Comparison of ENCODE assay signal across 21 cellular contexts in the genomic region with DNA sequence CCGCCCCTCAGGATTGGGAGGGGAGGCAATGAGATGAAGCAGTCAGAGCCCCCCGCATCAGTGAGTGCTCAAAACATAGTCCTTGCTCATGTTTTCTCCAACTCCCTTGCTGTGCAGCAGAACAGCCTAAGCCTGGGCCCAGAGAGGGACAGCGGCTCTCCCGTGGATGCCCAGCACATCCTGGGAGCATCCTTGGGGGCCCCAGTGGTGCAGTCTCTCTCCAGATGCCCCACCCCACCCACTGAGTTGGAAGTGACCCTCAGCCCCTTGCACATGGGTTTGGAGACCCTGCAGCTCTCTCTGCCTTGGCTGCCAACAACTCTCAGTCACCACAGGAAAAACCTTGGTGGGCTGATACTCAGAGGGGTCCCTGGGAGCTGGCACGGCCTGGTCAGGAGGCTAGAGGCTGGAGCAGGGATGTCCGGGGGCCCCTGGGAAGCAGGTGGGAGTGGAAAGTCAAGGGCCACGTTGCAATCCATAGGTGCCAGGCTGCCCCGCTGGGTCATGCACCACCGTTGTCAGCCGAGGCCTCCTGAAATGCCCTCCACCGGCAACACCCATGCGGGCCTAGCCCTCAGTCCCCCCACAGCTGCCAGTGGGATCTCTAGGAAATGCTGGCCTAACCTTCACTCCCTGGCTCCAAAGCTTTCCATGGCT.
"Had no signal": no experiment of that assay in that cellular context is flagged by ENCODE, and none has a peak within 500 bp of the region (broad histone marks: within the 10 kb centered on the region; RNA-seq: fewer than 3 reads in every experiment).

No MANE protein-coding gene starts in this region.

- H3K4me1 ChIP-seq: gastrocnemius medialis, heart left ventricle, parathyroid adenoma, thyroid gland, vagina had no signal

- H3K4me3 Mint-ChIP-seq: activated naive CD4-positive, alpha-beta T cell treated with anti-CD3 and anti-CD28 coated beads for 36 hours; activated naive CD8-positive, alpha-beta T cell treated with anti-CD3 and anti-CD28 coated beads, Interleukin-2, amount 50 U/mL, for 24 hours; activated T-helper 17 cell treated with anti-CD3 and anti-CD28 coated beads, Interleukin-2, amount 50 U/mL, for 72 hours; immature natural killer cell; naive thymus-derived CD4-positive, alpha-beta T cell had no signal

- H3K4me3 ChIP-seq: gastrocnemius medialis, heart left ventricle, thyroid gland, vagina had no signal

- H3K9me3 Mint-ChIP-seq: activated naive CD4-positive, alpha-beta T cell treated with anti-CD3 and anti-CD28 coated beads for 36 hours; activated T-helper 17 cell treated with anti-CD3 and anti-CD28 coated beads, Interleukin-2, amount 50 U/mL, for 72 hours; immature natural killer cell had no signal

- H3K36me3 ChIP-seq: gastrocnemius medialis, heart left ventricle, neutrophil, thyroid gland, vagina had no signal

- H3K27me3 Mint-ChIP-seq: naive thymus-derived CD4-positive, alpha-beta T cell had no signal

- H3K4me1 Mint-ChIP-seq: activated naive CD8-positive, alpha-beta T cell treated with anti-CD3 and anti-CD28 coated beads, Interleukin-2, amount 50 U/mL, for 24 hours; activated T-helper 17 cell treated with anti-CD3 and anti-CD28 coated beads, Interleukin-2, amount 50 U/mL, for 72 hours; immature natural killer cell had no signal

- ATAC-seq: activated naive CD8-positive, alpha-beta T cell treated with anti-CD3 and anti-CD28 coated beads, Interleukin-2, amount 50 U/mL, for 24 hours; activated T-helper 17 cell treated with anti-CD3 and anti-CD28 coated beads, Interleukin-2, amount 50 U/mL, for 72 hours; gastrocnemius medialis; left ventricle myocardium superior; naive thymus-derived CD4-positive, alpha-beta T cell had no signal

- H3K36me3 Mint-ChIP-seq: immature natural killer cell; naive thymus-derived CD4-positive, alpha-beta T cell had no signal

- H3K27me3 ChIP-seq: gastrocnemius medialis, heart left ventricle, neutrophil, thyroid gland, vagina had no signal

- H3K27ac Mint-ChIP-seq: activated naive CD4-positive, alpha-beta T cell treated with anti-CD3 and anti-CD28 coated beads for 36 hours; activated naive CD8-positive, alpha-beta T cell treated with anti-CD3 and anti-CD28 coated beads, Interleukin-2, amount 50 U/mL, for 24 hours; activated T-helper 17 cell treated with anti-CD3 and anti-CD28 coated beads, Interleukin-2, amount 50 U/mL, for 72 hours; immature natural killer cell; naive thymus-derived CD4-positive, alpha-beta T cell had no signal

- H3K27ac ChIP-seq: gastrocnemius medialis, heart left ventricle, neutrophil, parathyroid adenoma, thyroid gland, vagina had no signal

- H3K9me3 ChIP-seq: gastrocnemius medialis, heart left ventricle, neutrophil, SK-N-SH, thyroid gland, vagina had no signal

- DNase-seq: activated CD4-positive, alpha-beta T cell treated with anti-CD3 and anti-CD28 coated beads, Interleukin-2, amount 50 U/mL, for 4 hours; activated CD4-positive, CD25-positive, alpha-beta regulatory T cell treated with anti-CD3 and anti-CD28 coated beads, Interleukin-2, amount 50 U/mL, for 72 hours; activated naive CD4-positive, alpha-beta T cell treated with anti-CD3 and anti-CD28 coated beads for 36 hours; activated naive CD8-positive, alpha-beta T cell treated with anti-CD3 and anti-CD28 coated beads, Interleukin-2, amount 50 U/mL, for 24 hours; anterior cingulate cortex; effector CD4-positive, alpha-beta T cell; gastrocnemius medialis; heart left ventricle; immature natural killer cell; left ventricle myocardium superior; mesenchymal stem cell; naive thymus-derived CD4-positive, alpha-beta T cell; stimulated activated CD4-positive, alpha-beta T cell treated with anti-CD3 and anti-CD28 coated beads, Interleukin-12 subunit alpha, Interleukin-12 subunit beta, amount 100 ng/mL, for 4 hours; stimulated activated CD4-positive, alpha-beta T cell treated with anti-CD3 and anti-CD28 coated beads, Interleukin-1b, Interleukin-23, amount 100 ng/mL, for 48 hours; stimulated activated naive CD4-positive, alpha-beta T cell treated with Interleukin-2 at 50 U/mL for 16 hours; thyroid gland had no signal
